ENCODE assay signal across 9 cellular contexts in the genomic region with DNA sequence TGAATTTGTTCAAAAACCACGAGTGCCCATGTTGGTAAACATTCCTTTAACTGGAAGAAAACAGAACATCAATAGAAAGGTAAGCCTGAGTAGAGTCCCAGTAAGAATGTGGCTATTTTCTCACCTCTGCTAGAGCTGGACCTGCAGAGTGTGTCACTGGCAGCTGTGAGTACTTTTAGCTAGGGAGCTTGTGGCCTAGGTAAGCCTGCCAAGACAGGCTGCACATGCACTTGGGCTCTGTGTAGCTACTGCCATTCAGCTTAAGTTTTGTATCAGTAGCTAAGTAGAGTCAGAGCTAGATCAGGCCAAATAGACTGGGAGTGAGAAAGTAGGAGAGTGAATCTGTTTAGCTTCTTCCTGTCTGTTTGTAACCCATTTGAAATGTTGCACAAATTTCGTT. TPM values are rescaled to one million over a fixed set of nuclear protein-coding genes. Genes with fewer than 3 reads are reported as not detected.
DNase-seq lines count a peak whose midpoint lies in the region; ATAC-seq, FAIRE-seq and TF ChIP-seq lines count a peak whose summit lies in the region.
"Had no signal": no experiment of that assay in that cellular context is flagged by ENCODE, and none has a peak within 500 bp of the region (broad histone marks: within the 10 kb centered on the region; RNA-seq: fewer than 3 reads in every experiment).

No MANE protein-coding gene starts in this region.

- H3K27ac ChIP-seq in RWPE2 (ENCODE audit: poor library complexity, severe bottlenecking) (no peak overlapping the region), lower lobe of right lung (no peak overlapping the region), sigmoid colon (no peak overlapping the region)
- no peak overlapping the region for H3K27ac ChIP-seq in effector memory CD4-positive, alpha-beta T cell (ENCODE audit: insufficient read depth, low read length, poor library complexity, severe bottlenecking)

- 41 to 63% methylated on average over 2 of the region's 2 CpGs for WGBS in sigmoid colon, 2 donors

- peaks cover 3% of the 10 kb centered on the region for H3K4me1 ChIP-seq in RWPE2 (ENCODE audit: insufficient read depth, poor library complexity, severe bottlenecking)
- H3K4me1 ChIP-seq in lower lobe of right lung: peaks cover 20% of the 10 kb centered on the region
- H3K4me1 ChIP-seq in effector memory CD4-positive, alpha-beta T cell (ENCODE audit: control insufficient read depth, insufficient read depth, low read length, poor library complexity, severe bottlenecking): peaks cover 15% of the 10 kb centered on the region
- no peaks in the 10 kb centered on the region for H3K4me1 ChIP-seq in BE2C
- H3K4me1 ChIP-seq in sigmoid colon: peaks cover 0 to 37% (median 22%) of the 10 kb centered on the region in 4 donors

- no peak for TF ChIP-seq POLR2A in GM12891 (IDR thresholded peaks at IDR 0.05; ENCODE audit: low read depth, low read length)
- TF ChIP-seq POLR2A in sigmoid colon (IDR thresholded peaks at IDR 0.05): no peak

- FAIRE-seq in GM12891 (lab: Jason Lieb, UNC): peak; percentile 73

- TF ChIP-seq CTCF in RWPE2 (IDR thresholded peaks at IDR 0.05; ENCODE audit: poor library complexity, severe bottlenecking) (no peak), lower lobe of right lung (IDR thresholded peaks at IDR 0.05) (no peak), BE2C (IDR thresholded peaks at IDR 0.05; ENCODE audit: low read depth, low read length) (no peak), sigmoid colon (IDR thresholded peaks at IDR 0.05) (no peak)

- H3K4me3 ChIP-seq in RWPE2 (ENCODE audit: severe bottlenecking) (no peak overlapping the region), lower lobe of right lung (no peak overlapping the region), BE2C (ENCODE audit: low read depth, low read length) (no peak overlapping the region), sigmoid colon (no peak overlapping the region)
- H3K4me3 ChIP-seq in effector memory CD4-positive, alpha-beta T cell (ENCODE audit: insufficient read depth, low read depth, low read length, poor library complexity, severe bottlenecking): no peak overlapping the region
- H3K4me3 ChIP-seq: adrenal gland had no signal

- ATAC-seq in GM21529 (IDR thresholded peaks at IDR 0.05; ENCODE audit: unreplicated experiment) (peak; percentile 72), RWPE2 (ENCODE audit: low read depth) (peak; percentile 62), lower lobe of right lung (peak; percentile 77 to 79), HG02973 (IDR thresholded peaks at IDR 0.05; ENCODE audit: unreplicated experiment) (no peak)

- no peak for TF ChIP-seq EP300 in sigmoid colon (IDR thresholded peaks at IDR 0.05)

- H3K27me3 ChIP-seq in RWPE2 (ENCODE audit: insufficient read depth, poor library complexity, severe bottlenecking) (no peaks in the 10 kb centered on the region), lower lobe of right lung (ENCODE audit: low read depth) (no peaks in the 10 kb centered on the region), BE2C (no peaks in the 10 kb centered on the region), sigmoid colon (no peaks in the 10 kb centered on the region)
- H3K27me3 ChIP-seq in effector memory CD4-positive, alpha-beta T cell (replicated peaks; ENCODE audit: control insufficient read depth, insufficient read depth, low read length, poor library complexity, severe bottlenecking): no peaks in the 10 kb centered on the region
- H3K27me3 ChIP-seq: adrenal gland had no signal

- H3K9me3 ChIP-seq in RWPE2 (ENCODE audit: severe bottlenecking) (no peaks in the 10 kb centered on the region), lower lobe of right lung (no peaks in the 10 kb centered on the region), BE2C (no peaks in the 10 kb centered on the region), sigmoid colon (no peaks in the 10 kb centered on the region)
- no peaks in the 10 kb centered on the region for H3K9me3 ChIP-seq in effector memory CD4-positive, alpha-beta T cell (ENCODE audit: control insufficient read depth, low read length)
- H3K9me3 ChIP-seq: adrenal gland had no signal

- DNase-seq in GM12891 (ENCODE audit: insufficient read length, low spot score): no peak
- DNase-seq in RWPE2 (ENCODE audit: low spot score): no peak
- no peak for DNase-seq in lower lobe of right lung
- no peak for DNase-seq in effector memory CD4-positive, alpha-beta T cell
- no peak for DNase-seq in BE2C
- DNase-seq in sigmoid colon: no peak

- no peaks in the 10 kb centered on the region for H3K36me3 ChIP-seq in RWPE2 (ENCODE audit: low read depth)
- H3K36me3 ChIP-seq in lower lobe of right lung: no peaks in the 10 kb centered on the region
- H3K36me3 ChIP-seq in effector memory CD4-positive, alpha-beta T cell (ENCODE audit: control insufficient read depth, insufficient read depth, low read length): no peaks in the 10 kb centered on the region
- no peaks in the 10 kb centered on the region; the same call in 1 of the 2 replicates for H3K36me3 ChIP-seq in BE2C
- no peaks in the 10 kb centered on the region for H3K36me3 ChIP-seq in sigmoid colon
- H3K36me3 ChIP-seq: adrenal gland had no signal

- intact Hi-C loops in lower lobe of right lung (cut with DNase I): no loop called here
- intact Hi-C loops in sigmoid colon (cut with DNase I): no loop called here

TF ChIP-seq in GM12891, 5 proteins besides CTCF, POLR2A, EP300 and RAD21:
- no peak for TF ChIP-seq POU2F2 (IDR thresholded peaks at IDR 0.05; ENCODE audit: low read depth, low read length)
- TF ChIP-seq SPI1 (IDR thresholded peaks at IDR 0.05; ENCODE audit: low read depth, low read length): no peak
- no peak for TF ChIP-seq PAX5 (IDR thresholded peaks at IDR 0.05; ENCODE audit: insufficient read depth, low read length, severe bottlenecking)
- TF ChIP-seq TAF1 (IDR thresholded peaks at IDR 0.05; ENCODE audit: low read depth, low read length): no peak
- TF ChIP-seq POLR2AphosphoS5 (IDR thresholded peaks at IDR 0.05; ENCODE audit: low read depth, low read length): no peak

RNA-seq across cellular contexts. Expression of a gene that starts 35.3 kb away (rescaled TPM):
- 30.5 TPM for polyA plus RNA-seq in GM12891 (2012; ENCODE audit: low read depth, missing spikeins)
- 118 TPM for total RNA-seq in lower lobe of right lung
- polyA plus RNA-seq in BE2C (2012; ENCODE audit: insufficient read depth, insufficient read length, low read depth): 21.7 TPM
- total RNA-seq in sigmoid colon: 100 to 1,000 TPM in 2 of 4 donors, 10 to 100 TPM in 2; 78.4 to 114 (median 100) TPM
- 10 to 100 TPM; 15.0 to 25.0 (median 15.0) TPM for polyA plus RNA-seq in sigmoid colon
